ENCODE assay signal across 8 cellular contexts in the genomic region with DNA sequence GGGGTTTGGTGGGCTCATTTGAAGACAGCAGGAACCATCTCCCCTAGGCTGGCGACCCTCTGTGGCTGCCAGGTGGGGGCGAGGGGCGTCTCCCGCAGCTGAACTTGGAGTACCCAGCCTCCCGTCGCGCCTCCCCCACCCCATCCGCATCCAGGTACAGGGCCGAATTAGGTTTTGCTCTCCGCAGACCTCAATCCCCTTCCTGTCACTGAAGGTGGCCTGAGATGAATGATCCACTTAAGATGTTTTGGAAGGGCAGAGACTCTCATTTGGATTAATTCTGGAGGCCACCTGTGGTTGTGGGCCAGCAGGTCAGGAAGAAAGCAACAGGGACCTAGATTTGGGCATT. TPM values are rescaled to one million over a fixed set of nuclear protein-coding genes. Genes with fewer than 3 reads are reported as not detected.
DNase-seq lines count a peak whose midpoint lies in the region; ATAC-seq and TF ChIP-seq lines count a peak whose summit lies in the region.

No MANE protein-coding gene starts in this region.

- H3K36me3 ChIP-seq in ACC112 (ENCODE audit: insufficient read depth, low read length) (no peaks in the 10 kb centered on the region), aorta (ENCODE audit: control insufficient read depth in 1 of 2, insufficient read depth in 2 of 2, low read length in 1 of 2) (no peaks in the 10 kb centered on the region)

- H3K27me3 ChIP-seq in ACC112 (ENCODE audit: insufficient read depth, low read length) (no peaks in the 10 kb centered on the region), aorta (ENCODE audit: control insufficient read depth in 1 of 2, insufficient read depth in 2 of 2, low read length in 1 of 2) (no peaks in the 10 kb centered on the region)

- H3K27ac Mint-ChIP-seq in memory B cell, result peak overlapping the region; percentile 98

- no peaks in the 10 kb centered on the region for H3K27me3 Mint-ChIP-seq in memory B cell

- ATAC-seq in HG02852 (IDR thresholded peaks at IDR 0.05; ENCODE audit: unreplicated experiment) (peak; percentile 2), memory B cell (ENCODE audit: low read depth) (no peak), aorta (ENCODE audit: low FRiP score) (peak; percentile 3), HG02884 (IDR thresholded peaks at IDR 0.05; ENCODE audit: unreplicated experiment) (no peak)

- H3K4me3 ChIP-seq in ACC112 (ENCODE audit: low read depth, low read length) (peak overlapping the region; percentile 81), astrocyte of the cerebellum (ENCODE audit: low read depth, low read length) (peak overlapping the region; percentile 62), aorta (ENCODE audit: low read length in 2 of 2) (peak overlapping the region in 1 of 2 donors; percentile 32)

- H3K36me3 Mint-ChIP-seq in memory B cell, result peaks cover 10% of the 10 kb centered on the region

- DNase-seq in astrocyte of the cerebellum (ENCODE audit: low read depth) (no peak), memory B cell (ENCODE audit: low spot score in 2 of 2) (no peak), aorta (no peak), posterior vena cava (ENCODE audit: low spot score) (no peak), NCI-H1694 (lab: John Stamatoyannopoulos, UW) (no peak)

- no peaks in the 10 kb centered on the region for H3K9me3 Mint-ChIP-seq in memory B cell

- intact Hi-C loops in aorta (cut with DNase I) (no loop called here), posterior vena cava (cut with DNase I) (no loop called here)

- H3K4me1 ChIP-seq in ACC112 (ENCODE audit: control insufficient read depth, insufficient read depth, low read length, unreplicated experiment), result peaks cover 5% of the 10 kb centered on the region
- H3K4me1 ChIP-seq in aorta (ENCODE audit: control insufficient read depth in 1 of 2, insufficient read depth in 2 of 2, low read length in 2 of 2), result no peaks in the 10 kb centered on the region

- 45 to 46% methylated on average over 10 of the region's 10 CpGs for WGBS in aorta, 2 donors

- no peak overlapping the region for H3K27ac ChIP-seq in ACC112 (ENCODE audit: low read depth, low read length)
- H3K27ac ChIP-seq in aorta (ENCODE audit: low read depth in 1 of 2, low read length in 2 of 2), result no peak overlapping the region

- peak overlapping the region; percentile 75 for H2AFZ ChIP-seq in ACC112 (ENCODE audit: low read length, unreplicated experiment)

- H3K4me3 Mint-ChIP-seq in memory B cell, result peak overlapping the region; percentile 94

- no peaks in the 10 kb centered on the region for H3K9me3 ChIP-seq in aorta (ENCODE audit: control insufficient read depth, low read length)

- H3K79me2 ChIP-seq in ACC112 (ENCODE audit: control insufficient read depth, insufficient read depth, low read length, unreplicated experiment), result no peaks in the 10 kb centered on the region

- in situ Hi-C loops in astrocyte of the cerebellum (cut with HindIII; ENCODE audit: low sequenced_read_pairs), result no loop called here

- H3K4me1 Mint-ChIP-seq in memory B cell, result peaks cover 33% of the 10 kb centered on the region

- TF ChIP-seq CTCF in astrocyte of the cerebellum (IDR thresholded peaks at IDR 0.05; ENCODE audit: low read depth, low read length, missing control alignments), result no peak

RNA-seq across cellular contexts. Expression of gene CD83, which starts 0.5 kb away (rescaled TPM):
- total RNA-seq in aorta, result 1 to 10 TPM; 6.5 to 8.0 TPM
- polyA plus RNA-seq in aorta, result 1 to 10 TPM in 1 of 2 donors, under 1 TPM in 1; 1.00 to 9.6 TPM
- 1 to 10 TPM; 1.3 to 2.9 TPM for total RNA-seq in posterior vena cava

Comparison
In these comparisons a context has a peak if more than half of its experiments do, and no peak if none do; other contexts are left out.
1. ATAC-seq: peak in HG02852 (single experiment) and aorta (single experiment); none in memory B cell (single experiment) and HG02884 (single experiment).